Comparison of ENCODE assay signal across 8 cellular contexts in the genomic region with DNA sequence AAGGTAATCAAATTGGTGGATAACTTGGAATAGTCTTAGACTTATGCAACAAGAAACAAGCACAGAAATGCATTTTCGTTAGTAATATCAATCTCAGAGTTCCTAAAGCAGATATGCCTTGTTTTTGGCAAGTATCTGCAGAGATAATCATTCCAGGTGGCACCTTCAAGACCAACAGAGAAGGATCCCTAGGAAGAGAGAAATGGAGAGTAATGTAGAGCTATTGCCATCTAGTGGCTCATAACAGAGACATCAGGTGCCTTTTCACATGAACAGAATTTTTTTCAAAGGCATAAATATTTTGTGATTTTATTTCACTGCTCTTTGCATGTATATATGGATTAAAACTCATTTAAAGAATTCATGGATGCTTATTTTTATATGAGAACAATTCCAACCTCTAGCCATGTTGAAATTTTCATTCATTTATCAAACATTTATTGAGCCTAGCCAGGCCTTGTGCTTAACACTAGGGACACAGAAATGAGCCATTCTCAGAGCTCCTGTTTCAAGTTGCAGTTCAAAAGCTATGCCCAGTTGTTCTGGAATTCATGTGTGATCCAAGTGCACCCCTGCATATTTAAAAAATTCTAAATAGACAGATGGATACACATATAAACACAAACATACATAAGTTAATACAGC.
DNase-seq lines count a peak whose midpoint lies in the region; ATAC-seq and TF ChIP-seq lines count a peak whose summit lies in the region.

No MANE protein-coding gene starts in this region.

- ATAC-seq in GM18868 (IDR thresholded peaks at IDR 0.05; ENCODE audit: unreplicated experiment) (peak; percentile 76), HG03432 (IDR thresholded peaks at IDR 0.05; ENCODE audit: unreplicated experiment) (peak; percentile 84)
- ATAC-seq in stimulated activated naive CD8-positive, alpha-beta T cell treated with anti-CD3 and anti-CD28 coated beads, Interleukin-15, Interleukin-2, amounts not matched to agents 100 U/mL and 50 U/mL, for 24 hours, result no peak

- no peaks in the 10 kb centered on the region for H3K9me3 Mint-ChIP-seq in mesothelial cell of epicardium

- H3K4me1 Mint-ChIP-seq in mesothelial cell of epicardium, result peaks cover 7% of the 10 kb centered on the region

- H3K27ac Mint-ChIP-seq in mesothelial cell of epicardium, result no peak overlapping the region

- TF ChIP-seq CTCF in AG09319 (IDR thresholded peaks at IDR 0.05; ENCODE audit: low read depth, low read length) (peak; percentile 58), cardiac fibroblast (IDR thresholded peaks at IDR 0.05; ENCODE audit: low read depth, low read length) (peak; percentile 74), mesothelial cell of epicardium (IDR thresholded peaks at IDR 0.05; ENCODE audit: unreplicated experiment) (peak; percentile 65)

- DNase-seq in AG09319 (ENCODE audit: extremely low read depth, low read depth), result no peak
- DNase-seq in NCI-H446 (lab: John Stamatoyannopoulos, UW), result peak; percentile 34 to 63
- DNase-seq in cardiac fibroblast (ENCODE audit: low read depth in 2 of 2), result peak; percentile 61 to 74
- no peak for DNase-seq in mesothelial cell of epicardium (ENCODE audit: low spot score in 2 of 2, unreplicated experiment in 2 of 2)
- no peak for DNase-seq in activated gamma-delta T cell treated with Interleukin-2 at 50 U/mL for 16 hours
- DNase-seq in stimulated activated naive CD8-positive, alpha-beta T cell treated with anti-CD3 and anti-CD28 coated beads, Interleukin-15, Interleukin-2, amounts not matched to agents 100 U/mL and 50 U/mL, for 24 hours, result no peak

- H3K36me3 Mint-ChIP-seq in mesothelial cell of epicardium, result no peaks in the 10 kb centered on the region

- H3K4me3 ChIP-seq in cardiac fibroblast (replicated peaks in 1 of 2; ENCODE audit: low read depth in 2 of 2, low read length in 2 of 2), result no peak overlapping the region

- H3K4me3 Mint-ChIP-seq in mesothelial cell of epicardium, result no peak overlapping the region

- peaks cover 26% of the 10 kb centered on the region for H3K27me3 Mint-ChIP-seq in mesothelial cell of epicardium (ENCODE audit: low read depth)

Comparison
In these comparisons a context has a peak if more than half of its experiments do, and no peak if none do; other contexts are left out.
1. DNase-seq: peak in NCI-H446 (2 of 2) and cardiac fibroblast (2 of 2); none in AG09319 (single experiment), mesothelial cell of epicardium (0 of 2), activated gamma-delta T cell treated with Interleukin-2 at 50 U/mL for 16 hours (single experiment) and stimulated activated naive CD8-positive, alpha-beta T cell treated with anti-CD3 and anti-CD28 coated beads, Interleukin-15, Interleukin-2, amounts not matched to agents 100 U/mL and 50 U/mL, for 24 hours (single experiment).
2. Peak in every context shown above with its lines, with median percentiles within 50 percentile points of each other: CTCF ChIP-seq.